ENCODE assay signal across 19 cellular contexts in genomic region chr1:38077523-38078147, GRCh38. TPM values are rescaled to one million over a fixed set of nuclear protein-coding genes. Genes with fewer than 3 reads are reported as not detected.
"Had no signal": no experiment of that assay in that cellular context is flagged by ENCODE, and none has a peak within 500 bp of the region (broad histone marks: within the 10 kb centered on the region; RNA-seq: fewer than 3 reads in every experiment).

No MANE protein-coding gene starts in this region.

- H3K36me3 ChIP-seq: brain microvascular endothelial cell, esophagus muscularis mucosa, gastroesophageal sphincter, lower lobe of right lung, right atrium auricular region, transverse colon, vagina had no signal

- H3K27ac ChIP-seq: brain microvascular endothelial cell, esophagus muscularis mucosa, gastroesophageal sphincter, lower lobe of right lung, right atrium auricular region, skin epidermis, transverse colon, vagina had no signal

- H3K9me3 ChIP-seq: esophagus muscularis mucosa, gastroesophageal sphincter, lower lobe of right lung, right atrium auricular region, transverse colon, vagina had no signal

- H3K4me3 ChIP-seq: esophagus muscularis mucosa, gastroesophageal sphincter, lower lobe of right lung, right atrium auricular region, skin epidermis, transverse colon, vagina had no signal

- DNase-seq: activated CD4-positive, alpha-beta T cell treated with anti-CD3 and anti-CD28 coated beads for 48 hours; activated CD8-positive, alpha-beta memory T cell treated with anti-CD3 and anti-CD28 coated beads, Interleukin-2, amount 50 U/mL, for 48 hours; activated CD8-positive, alpha-beta T cell treated with anti-CD3 and anti-CD28 coated beads, Interleukin-2, amount 10 ng/mL, durations not matched to agents 7 days and 5 days; activated gamma-delta T cell treated with Interleukin-2 at 50 U/mL for 16 hours; brain microvascular endothelial cell; cortex of kidney; effector CD4-positive, alpha-beta T cell; left colon; lower lobe of right lung; nucleus accumbens; stimulated activated CD4-positive, alpha-beta T cell treated with anti-CD3 and anti-CD28 coated beads, Interleukin-4, amount 100 ng/mL, for 24 hours; stimulated activated naive CD4-positive, alpha-beta T cell; transverse colon had no signal

- H3K27me3 ChIP-seq: right atrium auricular region, vagina had no signal

- H3K4me1 ChIP-seq: esophagus muscularis mucosa, gastroesophageal sphincter, lower lobe of right lung, right atrium auricular region, transverse colon had no signal

- FAIRE-seq: islet of Langerhans had no signal

RNA-seq across cellular contexts. Expression of gene POU3F1, which starts 31.0 kb away (rescaled TPM):
- total RNA-seq: activated CD8-positive, alpha-beta T cell treated with anti-CD3 and anti-CD28 coated beads, Interleukin-2, amount 10 ng/mL, durations not matched to agents 7 days and 5 days; left colon; lower lobe of right lung; right atrium auricular region; transverse colon; vagina had no signal
